10 cellular contexts compared by ENCODE assay signal in genomic region chr6:109304284-109305015, GRCh38.
DNase-seq lines count a peak whose midpoint lies in the region; ATAC-seq, FAIRE-seq and TF ChIP-seq lines count a peak whose summit lies in the region.
"Had no signal": no experiment of that assay in that cellular context is flagged by ENCODE, and none has a peak within 500 bp of the region (broad histone marks: within the 10 kb centered on the region; RNA-seq: fewer than 3 reads in every experiment).

No MANE protein-coding gene starts in this region.

- H3K27ac Mint-ChIP-seq in T-helper 1 cell treated with Interleukin-12 subunit alpha and Interleukin-12 subunit beta and Interleukin-4 antibody, amounts not matched to agents 30 μg/mL and 1 μg/mL, for 36 hours, result peak overlapping the region; percentile 29

- H3K27me3 Mint-ChIP-seq in T-helper 1 cell treated with Interleukin-12 subunit alpha and Interleukin-12 subunit beta and Interleukin-4 antibody, amounts not matched to agents 30 μg/mL and 1 μg/mL, for 36 hours (ENCODE audit: low read depth), result no peaks in the 10 kb centered on the region

- H3K4me3 ChIP-seq in mucosa of rectum (ENCODE audit: low read length in 2 of 2), result no peak overlapping the region
- H3K4me3 ChIP-seq: tibial nerve had no signal

- DNase-seq in GM12892 (ENCODE audit: insufficient read length) (no peak), H54 (ENCODE audit: insufficient read length, low spot score) (no peak), COLO829 (ENCODE audit: low spot score) (no peak), NCI-H128 (lab: John Stamatoyannopoulos, UW; ENCODE audit: unreplicated experiment) (no peak)
- no peak for DNase-seq in central memory CD4-positive, alpha-beta T cell

- H3K9ac ChIP-seq in mucosa of rectum (ENCODE audit: low read depth in 1 of 2, low read length in 2 of 2), result no peak overlapping the region

- no peaks in the 10 kb centered on the region for H3K27me3 ChIP-seq in mucosa of rectum (ENCODE audit: control insufficient read depth in 2 of 2, insufficient read depth in 2 of 2, low read length in 2 of 2)
- H3K27me3 ChIP-seq: tibial nerve had no signal

- TF ChIP-seq POLR2A in GM12892 (IDR thresholded peaks at IDR 0.05; ENCODE audit: low read depth, low read length) (no peak), H54 (IDR thresholded peaks at IDR 0.05; ENCODE audit: low read depth, low read length) (no peak)

- no peak overlapping the region for H3K4me3 Mint-ChIP-seq in T-helper 1 cell treated with Interleukin-12 subunit alpha and Interleukin-12 subunit beta and Interleukin-4 antibody, amounts not matched to agents 30 μg/mL and 1 μg/mL, for 36 hours
- H3K4me3 Mint-ChIP-seq: central memory CD8-positive, alpha-beta T cell had no signal

- H3K9me3 ChIP-seq in mucosa of rectum (ENCODE audit: control insufficient read depth in 2 of 2, low read length in 2 of 2), result no peaks in the 10 kb centered on the region
- H3K9me3 ChIP-seq: tibial nerve had no signal

- H3K36me3 ChIP-seq in mucosa of rectum (ENCODE audit: control insufficient read depth in 2 of 2, insufficient read depth in 2 of 2, low read length in 2 of 2), result no peaks in the 10 kb centered on the region
- H3K36me3 ChIP-seq: tibial nerve had no signal

- H3K4me1 Mint-ChIP-seq in T-helper 1 cell treated with Interleukin-12 subunit alpha and Interleukin-12 subunit beta and Interleukin-4 antibody, amounts not matched to agents 30 μg/mL and 1 μg/mL, for 36 hours (ENCODE audit: low read depth), result peaks cover 13% of the 10 kb centered on the region

- peaks cover 7 to 24% of the 10 kb centered on the region in 2 donors for H3K4me1 ChIP-seq in mucosa of rectum (ENCODE audit: control insufficient read depth in 2 of 2, insufficient read depth in 2 of 2, low read length in 2 of 2)

- H3K27ac ChIP-seq in mucosa of rectum (ENCODE audit: low read depth in 2 of 2, low read length in 2 of 2), result peak overlapping the region; percentile 58 to 71

- H3K36me3 Mint-ChIP-seq in T-helper 1 cell treated with Interleukin-12 subunit alpha and Interleukin-12 subunit beta and Interleukin-4 antibody, amounts not matched to agents 30 μg/mL and 1 μg/mL, for 36 hours (ENCODE audit: low read depth), result no peaks in the 10 kb centered on the region

- peak; percentile 59 for ATAC-seq in HG02678 (IDR thresholded peaks at IDR 0.05; ENCODE audit: unreplicated experiment)

- FAIRE-seq in GM12892 (lab: Jason Lieb, UNC), result peak; percentile 85
- no peak for FAIRE-seq in H54 (lab: Jason Lieb, UNC)

- H3K9me3 Mint-ChIP-seq in T-helper 1 cell treated with Interleukin-12 subunit alpha and Interleukin-12 subunit beta and Interleukin-4 antibody, amounts not matched to agents 30 μg/mL and 1 μg/mL, for 36 hours, result no peaks in the 10 kb centered on the region
- H3K9me3 Mint-ChIP-seq: central memory CD8-positive, alpha-beta T cell had no signal
